Comparison of ENCODE assay signal across 26 cellular contexts in genomic region chr10:93599778-93600177, GRCh38. TPM values are rescaled to one million over a fixed set of nuclear protein-coding genes. Genes with fewer than 3 reads are reported as not detected.
"Had no signal": no experiment of that assay in that cellular context is flagged by ENCODE, and none has a peak within 500 bp of the region (broad histone marks: within the 10 kb centered on the region; RNA-seq: fewer than 3 reads in every experiment).

No MANE protein-coding gene starts in this region.

- H3K9me3 ChIP-seq: prostate gland, transverse colon, uterus had no signal

- H3K9me3 Mint-ChIP-seq: activated CD4-positive, alpha-beta memory T cell treated with anti-CD3 and anti-CD28 coated beads, Interleukin-2, amount 10 ng/mL, durations not matched to agents 7 days and 5 days; activated CD4-positive, alpha-beta T cell treated with anti-CD3 and anti-CD28 coated beads, Interleukin-2, amount 10 ng/mL, durations not matched to agents 24 days and 14 days; activated naive CD4-positive, alpha-beta T cell treated with anti-CD3 and anti-CD28 coated beads, Interleukin-2, amount 10 ng/mL, durations not matched to agents 7 days and 5 days; activated T-cell treated with anti-CD3 and anti-CD28 coated beads, Interleukin-2, amount 50 U/mL, for 72 hours; dendritic cell treated with granulocyte-macrophage colony-stimulating factor and Interleukin-4, amounts not matched to agents 40 ng/mL and 50 ng/mL, for 4 days; stimulated activated naive CD8-positive, alpha-beta T cell treated with anti-CD3 and anti-CD28 coated beads, Interleukin-15, amount 100 ng/mL, for 72 hours had no signal

- H3K27ac ChIP-seq: brain microvascular endothelial cell, prostate gland, skin epidermis, transverse colon, uterus had no signal

- H3K4me1 Mint-ChIP-seq: activated CD4-positive, alpha-beta memory T cell treated with anti-CD3 and anti-CD28 coated beads, Interleukin-2, amount 10 ng/mL, durations not matched to agents 7 days and 5 days; activated CD4-positive, alpha-beta T cell treated with anti-CD3 and anti-CD28 coated beads, Interleukin-2, amount 10 ng/mL, durations not matched to agents 24 days and 14 days; activated naive CD4-positive, alpha-beta T cell treated with anti-CD3 and anti-CD28 coated beads, Interleukin-2, amount 10 ng/mL, durations not matched to agents 7 days and 5 days; stimulated activated naive CD8-positive, alpha-beta T cell treated with anti-CD3 and anti-CD28 coated beads, Interleukin-15, amount 100 ng/mL, for 72 hours had no signal

- H3K27ac Mint-ChIP-seq: activated CD4-positive, alpha-beta memory T cell treated with anti-CD3 and anti-CD28 coated beads, Interleukin-2, amount 10 ng/mL, durations not matched to agents 7 days and 5 days; activated CD4-positive, alpha-beta T cell treated with anti-CD3 and anti-CD28 coated beads, Interleukin-2, amount 10 ng/mL, durations not matched to agents 24 days and 14 days; activated naive CD4-positive, alpha-beta T cell treated with anti-CD3 and anti-CD28 coated beads, Interleukin-2, amount 10 ng/mL, durations not matched to agents 7 days and 5 days; activated T-cell treated with anti-CD3 and anti-CD28 coated beads, Interleukin-2, amount 50 U/mL, for 72 hours; dendritic cell treated with granulocyte-macrophage colony-stimulating factor and Interleukin-4, amounts not matched to agents 40 ng/mL and 50 ng/mL, for 4 days; stimulated activated naive CD8-positive, alpha-beta T cell treated with anti-CD3 and anti-CD28 coated beads, Interleukin-15, amount 100 ng/mL, for 72 hours had no signal

- H3K4me3 Mint-ChIP-seq: activated CD4-positive, alpha-beta memory T cell treated with anti-CD3 and anti-CD28 coated beads, Interleukin-2, amount 10 ng/mL, durations not matched to agents 7 days and 5 days; activated CD4-positive, alpha-beta T cell treated with anti-CD3 and anti-CD28 coated beads, Interleukin-2, amount 10 ng/mL, durations not matched to agents 24 days and 14 days; activated naive CD4-positive, alpha-beta T cell treated with anti-CD3 and anti-CD28 coated beads, Interleukin-2, amount 10 ng/mL, durations not matched to agents 7 days and 5 days; stimulated activated naive CD8-positive, alpha-beta T cell treated with anti-CD3 and anti-CD28 coated beads, Interleukin-15, amount 100 ng/mL, for 72 hours had no signal

- H3K4me1 ChIP-seq: prostate gland had no signal

- DNase-seq: activated CD4-positive, alpha-beta memory T cell treated with anti-CD3 and anti-CD28 coated beads, Interleukin-2, amount 10 ng/mL, durations not matched to agents 7 days and 5 days; activated CD4-positive, alpha-beta T cell treated with anti-CD3 and anti-CD28 coated beads, Interleukin-2, amount 10 ng/mL, durations not matched to agents 24 days and 14 days; activated effector memory CD4-positive, alpha-beta T cell treated with Interleukin-2 at 50 U/mL for 16 hours; activated naive CD4-positive, alpha-beta T cell treated with anti-CD3 and anti-CD28 coated beads, Interleukin-2, amount 10 ng/mL, durations not matched to agents 7 days and 5 days; activated T-cell treated with anti-CD3 and anti-CD28 coated beads, Interleukin-2, amount 50 U/mL, for 72 hours; brain microvascular endothelial cell; caudate nucleus; effector CD4-positive, alpha-beta T cell; foreskin melanocyte; hippocampal formation; left ventricle myocardium superior; stimulated activated CD4-positive, alpha-beta T cell treated with anti-CD3 and anti-CD28 coated beads, Interleukin-1b, Interleukin-23, amount 100 ng/mL, for 48 hours; stimulated activated naive CD8-positive, alpha-beta T cell treated with anti-CD3 and anti-CD28 coated beads, Interleukin-15, amount 100 ng/mL, for 72 hours; transverse colon; uterus had no signal

- ATAC-seq: activated CD4-positive, CD25-positive, alpha-beta regulatory T cell treated with anti-CD3 and anti-CD28 coated beads, Interleukin-2, amount 50 U/mL, for 24 hours; activated T-cell treated with anti-CD3 and anti-CD28 coated beads, Interleukin-2, amount 50 U/mL, for 72 hours; esophagus mucosa; left ventricle myocardium superior; stimulated activated naive CD8-positive, alpha-beta T cell treated with anti-CD3 and anti-CD28 coated beads, Interleukin-15, amount 100 ng/mL, for 72 hours had no signal

- H3K36me3 ChIP-seq: brain microvascular endothelial cell, prostate gland, transverse colon, uterus had no signal

- H3K36me3 Mint-ChIP-seq: activated naive CD4-positive, alpha-beta T cell treated with anti-CD3 and anti-CD28 coated beads, Interleukin-2, amount 10 ng/mL, durations not matched to agents 7 days and 5 days had no signal

- H3K4me3 ChIP-seq: prostate gland, uterus had no signal

RNA-seq across cellular contexts. Expression of gene RBP4, which starts 1.3 kb away (rescaled TPM):
- total RNA-seq: activated CD4-positive, alpha-beta memory T cell treated with anti-CD3 and anti-CD28 coated beads, Interleukin-2, amount 10 ng/mL, durations not matched to agents 7 days and 5 days; activated CD4-positive, alpha-beta T cell treated with anti-CD3 and anti-CD28 coated beads, Interleukin-2, amount 10 ng/mL, durations not matched to agents 24 days and 14 days; activated T-cell treated with anti-CD3 and anti-CD28 coated beads, Interleukin-2, amount 50 U/mL, for 72 hours; endothelial cell of umbilical vein; mononuclear cell; myocyte; T-helper 2 cell treated with Interferon-gamma antibody and Interleukin-4, amounts not matched to agents 100 ng/mL and 5 ng/mL, for 36 hours had no signal
- polyA plus RNA-seq: endothelial cell of umbilical vein had no signal

RNA-seq across cellular contexts. Expression of gene PDE6C, which starts 12.6 kb away (rescaled TPM):
- total RNA-seq: activated CD4-positive, alpha-beta memory T cell treated with anti-CD3 and anti-CD28 coated beads, Interleukin-2, amount 10 ng/mL, durations not matched to agents 7 days and 5 days; activated CD4-positive, alpha-beta T cell treated with anti-CD3 and anti-CD28 coated beads, Interleukin-2, amount 10 ng/mL, durations not matched to agents 24 days and 14 days; activated T-cell treated with anti-CD3 and anti-CD28 coated beads, Interleukin-2, amount 50 U/mL, for 72 hours; endothelial cell of umbilical vein; esophagus mucosa; left ventricle myocardium superior; mononuclear cell; myocyte; osteocyte; prostate gland; T-helper 2 cell treated with Interferon-gamma antibody and Interleukin-4, amounts not matched to agents 100 ng/mL and 5 ng/mL, for 36 hours; temporal lobe; transverse colon; uterus had no signal
- polyA plus RNA-seq: endothelial cell of umbilical vein had no signal

RNA-seq across cellular contexts. Expression of gene FFAR4, which starts 33.3 kb away (rescaled TPM):
- total RNA-seq: activated CD4-positive, alpha-beta memory T cell treated with anti-CD3 and anti-CD28 coated beads, Interleukin-2, amount 10 ng/mL, durations not matched to agents 7 days and 5 days; activated CD4-positive, alpha-beta T cell treated with anti-CD3 and anti-CD28 coated beads, Interleukin-2, amount 10 ng/mL, durations not matched to agents 24 days and 14 days; activated T-cell treated with anti-CD3 and anti-CD28 coated beads, Interleukin-2, amount 50 U/mL, for 72 hours; endothelial cell of umbilical vein; myocyte; osteocyte; T-helper 2 cell treated with Interferon-gamma antibody and Interleukin-4, amounts not matched to agents 100 ng/mL and 5 ng/mL, for 36 hours; temporal lobe; uterus had no signal
- polyA plus RNA-seq: endothelial cell of umbilical vein had no signal
